In genomic region chr1:36305915-36306209, GRCh38 we compare ENCODE assay signal across 9 cellular contexts. TPM values are rescaled to one million over a fixed set of nuclear protein-coding genes. Genes with fewer than 3 reads are reported as not detected.
DNase-seq lines count a peak whose midpoint lies in the region; ATAC-seq and TF ChIP-seq lines count a peak whose summit lies in the region.
"Had no signal": no experiment of that assay in that cellular context is flagged by ENCODE, and none has a peak within 500 bp of the region (broad histone marks: within the 10 kb centered on the region; RNA-seq: fewer than 3 reads in every experiment).

No MANE protein-coding gene starts in this region.

- H3K27ac ChIP-seq in SK-N-SH (ENCODE audit: low read depth in 2 of 2, low read length in 1 of 2) (no peak overlapping the region), iPS-20b (ENCODE audit: low read length) (no peak overlapping the region)

- POLR2A ChIA-PET in SK-N-SH (lab: Yijun Ruan, JAX), result interaction anchor here (1.0 to 2.0 kb wide), 3 partner anchors 13 to 156 kb away, joined by 3 to 6 read pairs (median 6); partner anchors contain the start of gene TRAPPC3
- POLR2A ChIA-PET in activated CD8-positive, alpha-beta T cell treated with anti-CD3 and anti-CD28 coated beads for 36 hours (lab: Charles Lee), result interaction anchor here (0.9 to 10.3 kb wide), 9 partner anchors 8 to 157 kb away, joined by 3 to 89 read pairs (median 5); partner anchors contain the start of genes EVA1B and THRAP3

- TF ChIP-seq EP300 in SK-N-SH (IDR thresholded peaks at IDR 0.05; ENCODE audit: borderline replicate concordance in 1 of 2, low read depth in 1 of 2, low read length in 1 of 2), result no peak

- H3K27me3 Mint-ChIP-seq in activated CD8-positive, alpha-beta T cell treated with anti-CD3 and anti-CD28 coated beads for 36 hours, result no peaks in the 10 kb centered on the region
- no peaks in the 10 kb centered on the region for H3K27me3 Mint-ChIP-seq in stimulated activated memory B cell treated with anti-CD40 and anti-IgM and Interleukin-4, amounts not matched to agents 10 μg/mL and 1 μg/mL and 100 μg/mL, for 72 hours

- 0 out of 2 replicates have a peak, but pooled peaks cover under 1% of the 10 kb centered on the region for H4K20me1 ChIP-seq in SK-N-SH (ENCODE audit: insufficient read depth)

- no peak overlapping the region for H2AFZ ChIP-seq in SK-N-SH (ENCODE audit: low read depth)

- no peak for TF ChIP-seq RAD21 in SK-N-SH (IDR thresholded peaks at IDR 0.05; ENCODE audit: low read length)

- peaks cover 37% of the 10 kb centered on the region for H3K36me3 Mint-ChIP-seq in activated CD8-positive, alpha-beta T cell treated with anti-CD3 and anti-CD28 coated beads for 36 hours (ENCODE audit: low read depth)
- H3K36me3 Mint-ChIP-seq in stimulated activated memory B cell treated with anti-CD40 and anti-IgM and Interleukin-4, amounts not matched to agents 10 μg/mL and 1 μg/mL and 100 μg/mL, for 72 hours, result peaks cover 47% of the 10 kb centered on the region

- CTCF ChIA-PET in SK-N-SH (lab: Yijun Ruan, JAX), result interaction anchor here (1.0 to 3.1 kb wide), 5 partner anchors 10 to 156 kb away, joined by 3 to 11 read pairs (median 5); partner anchors contain the start of gene TRAPPC3
- CTCF ChIA-PET in activated CD8-positive, alpha-beta T cell treated with anti-CD3 and anti-CD28 coated beads for 36 hours (lab: Charles Lee), result interaction anchor here (1.2 to 3.1 kb wide), 6 partner anchors 12 to 156 kb away, joined by 3 to 10 read pairs (median 5); partner anchors contain the start of gene TRAPPC3

- no peaks in the 10 kb centered on the region for H3K9me3 ChIP-seq in SK-N-SH
- no peaks in the 10 kb centered on the region for H3K9me3 ChIP-seq in iPS-20b (ENCODE audit: insufficient read depth, low read depth, low read length)
- H3K9me3 ChIP-seq: MG63 had no signal

- peaks cover 37% of the 10 kb centered on the region for H3K4me1 Mint-ChIP-seq in activated CD8-positive, alpha-beta T cell treated with anti-CD3 and anti-CD28 coated beads for 36 hours (ENCODE audit: low read depth)
- peaks cover 42% of the 10 kb centered on the region for H3K4me1 Mint-ChIP-seq in stimulated activated memory B cell treated with anti-CD40 and anti-IgM and Interleukin-4, amounts not matched to agents 10 μg/mL and 1 μg/mL and 100 μg/mL, for 72 hours

- H3K27me3 ChIP-seq in SK-N-SH (ENCODE audit: insufficient read depth) (no peaks in the 10 kb centered on the region), iPS-20b (ENCODE audit: insufficient read depth, low read length) (no peaks in the 10 kb centered on the region; the same call in 1 of the 2 replicates)
- H3K27me3 ChIP-seq: MG63 had no signal

- DNase-seq in SK-N-SH (no peak), DMS153 (lab: John Stamatoyannopoulos, UW) (no peak), NCI-H345 treated with DMSO at 0.1 percent for 48 hours (lab: John Stamatoyannopoulos, UW; ENCODE audit: unreplicated experiment) (no peak), islet precursor cell (no peak)
- no peak for DNase-seq in activated CD8-positive, alpha-beta T cell treated with anti-CD3 and anti-CD28 coated beads for 36 hours
- DNase-seq: MG63 had no signal

- no peak for ATAC-seq in SK-N-SH treated with all-trans-retinoic acid at 6 μM for 48 hours
- no peak for ATAC-seq in activated CD8-positive, alpha-beta T cell treated with anti-CD3 and anti-CD28 coated beads for 36 hours
- no peak for ATAC-seq in stimulated activated memory B cell treated with anti-CD40 and anti-IgM and Interleukin-4, amounts not matched to agents 10 μg/mL and 1 μg/mL and 100 μg/mL, for 72 hours

- H3K4me2 ChIP-seq in SK-N-SH, result no peak overlapping the region

- H3K9me3 Mint-ChIP-seq in activated CD8-positive, alpha-beta T cell treated with anti-CD3 and anti-CD28 coated beads for 36 hours, result no peaks in the 10 kb centered on the region
- H3K9me3 Mint-ChIP-seq in stimulated activated memory B cell treated with anti-CD40 and anti-IgM and Interleukin-4, amounts not matched to agents 10 μg/mL and 1 μg/mL and 100 μg/mL, for 72 hours, result no peaks in the 10 kb centered on the region

- H3K9ac ChIP-seq in SK-N-SH (no peak overlapping the region), iPS-20b (ENCODE audit: low read depth, low read length) (peak overlapping the region; percentile 68; the same call in 1 of the 2 replicates)

- H3F3A ChIP-seq in SK-N-SH (replicated peaks; ENCODE audit: insufficient read depth), result peaks cover 33% of the 10 kb centered on the region

- TF ChIP-seq CTCF in SK-N-SH (IDR thresholded peaks at IDR 0.05), result no peak
- TF ChIP-seq CTCF in activated CD8-positive, alpha-beta T cell treated with anti-CD3 and anti-CD28 coated beads for 36 hours (IDR thresholded peaks at IDR 0.05), result no peak

- H3K27ac Mint-ChIP-seq in activated CD8-positive, alpha-beta T cell treated with anti-CD3 and anti-CD28 coated beads for 36 hours, result peak overlapping the region; percentile 78
- no peak overlapping the region for H3K27ac Mint-ChIP-seq in stimulated activated memory B cell treated with anti-CD40 and anti-IgM and Interleukin-4, amounts not matched to agents 10 μg/mL and 1 μg/mL and 100 μg/mL, for 72 hours

- H3K4me1 ChIP-seq in SK-N-SH (ENCODE audit: control insufficient read depth in 1 of 2, insufficient read depth in 2 of 2, low read depth in 1 of 2, low read length in 1 of 2) (peaks cover 0 to 13% of the 10 kb centered on the region in 2 experiments; a peak in 2 of 4 replicates), iPS-20b (ENCODE audit: insufficient read depth, low read length) (peaks cover 4% of the 10 kb centered on the region; the same call in 1 of the 2 replicates)

- intact Hi-C loops in activated CD8-positive, alpha-beta T cell treated with anti-CD3 and anti-CD28 coated beads for 36 hours (cut with micrococcal nuclease), result no loop called here

- H3K4me3 ChIP-seq in SK-N-SH (ENCODE audit: low read depth in 2 of 2, low read length in 1 of 2) (no peak overlapping the region), iPS-20b (ENCODE audit: low read length) (peak overlapping the region; percentile 91; the same call in 1 of the 2 replicates)
- H3K4me3 ChIP-seq: MG63 had no signal

- 92% methylated on average over 7 of the region's 7 CpGs for whole genome bisulfite sequencing in SK-N-SH (ENCODE audit: low lambda C conversion rate)

- H3K4me3 Mint-ChIP-seq in activated CD8-positive, alpha-beta T cell treated with anti-CD3 and anti-CD28 coated beads for 36 hours, result peak overlapping the region; percentile 93
- peak overlapping the region; percentile 95 for H3K4me3 Mint-ChIP-seq in stimulated activated memory B cell treated with anti-CD40 and anti-IgM and Interleukin-4, amounts not matched to agents 10 μg/mL and 1 μg/mL and 100 μg/mL, for 72 hours

- peaks cover 20% of the 10 kb centered on the region; the same call in 1 of the 2 replicates for H3K79me2 ChIP-seq in SK-N-SH (ENCODE audit: insufficient read depth)

- peaks cover 38 to 65% of the 10 kb centered on the region in 2 experiments for H3K36me3 ChIP-seq in SK-N-SH (replicated peaks in 1 of 2; ENCODE audit: control insufficient read depth in 1 of 2, insufficient read depth in 2 of 2, low read length in 1 of 2)
- peaks cover 55% of the 10 kb centered on the region for H3K36me3 ChIP-seq in iPS-20b (ENCODE audit: insufficient read depth, low read depth, low read length)

- H3K9me2 ChIP-seq in SK-N-SH, result no peaks in the 10 kb centered on the region

TF ChIP-seq in SK-N-SH treated with all-trans-retinoic acid at 6 μM for 48 hours, 23 proteins besides CTCF, POLR2A, EP300 and RAD21 (continues in another document):
- TF ChIP-seq SNAI2 (CRISPR knock-in tag; IDR thresholded peaks at IDR 0.05) (no peak), PATZ1 (CRISPR knock-in tag; IDR thresholded peaks at IDR 0.05; ENCODE audit: borderline replicate concordance) (0 out of 2 replicates have a peak, but pooled peaks have one; percentile 23), ESRRG (CRISPR knock-in tag; IDR thresholded peaks at IDR 0.05) (no peak)

TF ChIP-seq in SK-N-SH, 30 proteins besides CTCF, POLR2A, EP300 and RAD21:
- TF ChIP-seq FOXM1 (IDR thresholded peaks at IDR 0.05; ENCODE audit: low read depth) (no peak), MXI1 (IDR thresholded peaks at IDR 0.05; ENCODE audit: low read depth, low read length) (no peak), POLR2AphosphoS5 (IDR thresholded peaks at IDR 0.05; ENCODE audit: low read depth, low read length) (no peak), SIN3A (IDR thresholded peaks at IDR 0.05; ENCODE audit: borderline replicate concordance, low read depth, low read length) (no peak), RXRA (IDR thresholded peaks at IDR 0.05; ENCODE audit: borderline replicate concordance, low read depth) (no peak), MEF2A (IDR thresholded peaks at IDR 0.05; ENCODE audit: borderline replicate concordance, low read depth) (no peak), GABPA (IDR thresholded peaks at IDR 0.05; ENCODE audit: low read depth) (no peak), TCF12 (IDR thresholded peaks at IDR 0.05) (no peak), SMC3 (IDR thresholded peaks at IDR 0.05; ENCODE audit: low read depth, low read length) (no peak), YY1 (IDR thresholded peaks at IDR 0.05; ENCODE audit: low read depth) (no peak)
TF ChIP-seq in SK-N-SH: peak in this region for 0.

RNA-seq across cellular contexts. Expression of gene SH3D21, which starts 0.3 kb away (rescaled TPM):
- polyA plus RNA-seq in SK-N-SH (2012; rRNA removed), result 1.6 and 1.8 TPM in 2 replicates
- polyA plus RNA-seq in SK-N-SH (2012; cell fraction: cytosol; rRNA removed), result 0.18 and 0.41 TPM in 2 replicates
- 11.4 and 16.6 TPM in 2 replicates for polyA plus RNA-seq in SK-N-SH (2012; cell fraction: nucleus; rRNA removed)
- 10 to 100 TPM; 17.8 to 21.0 TPM for total RNA-seq in activated CD8-positive, alpha-beta T cell treated with anti-CD3 and anti-CD28 coated beads for 36 hours

RNA-seq across cellular contexts. Expression of gene EVA1B, which starts 17.6 kb away (rescaled TPM):
- polyA plus RNA-seq in SK-N-SH (2012; rRNA removed), result 34.1 and 38.9 TPM in 2 replicates
- polyA plus RNA-seq in SK-N-SH (2012; cell fraction: cytosol; rRNA removed), result 18.8 and 34.7 TPM in 2 replicates
- 15.4 and 32.2 TPM in 2 replicates for polyA plus RNA-seq in SK-N-SH (2012; cell fraction: nucleus; rRNA removed)
- 1 to 10 TPM; 5.8 to 6.5 TPM for total RNA-seq in activated CD8-positive, alpha-beta T cell treated with anti-CD3 and anti-CD28 coated beads for 36 hours
